In the genomic region with DNA sequence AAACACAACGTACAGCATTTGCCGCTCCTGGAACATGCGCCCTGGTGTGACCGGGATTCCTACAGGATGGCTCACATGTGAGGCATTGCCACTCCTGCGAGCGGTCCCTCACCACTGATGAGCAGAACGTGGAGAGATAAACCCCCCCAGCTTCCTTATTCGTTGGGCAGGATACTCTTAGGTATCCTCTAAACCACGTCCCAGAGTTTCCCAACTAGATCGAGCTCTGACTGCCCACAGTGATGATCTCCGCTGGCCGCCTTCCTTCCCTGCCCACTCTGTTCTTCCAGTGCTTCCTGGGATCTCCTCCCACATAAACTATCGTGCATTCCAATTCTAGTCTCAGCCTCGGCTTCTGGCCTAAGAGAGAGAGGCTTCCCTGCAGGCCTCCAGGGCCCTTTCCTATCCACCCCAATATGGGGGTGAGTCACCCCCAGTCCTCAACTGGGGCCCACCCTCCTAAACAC, we compare ENCODE assay signal across 15 cellular contexts.
DNase-seq lines count a peak whose midpoint lies in the region; ATAC-seq and TF ChIP-seq lines count a peak whose summit lies in the region.
"Had no signal": no experiment of that assay in that cellular context is flagged by ENCODE, and none has a peak within 500 bp of the region (broad histone marks: within the 10 kb centered on the region; RNA-seq: fewer than 3 reads in every experiment).

No MANE protein-coding gene starts in this region.

- no peak overlapping the region for H2AK5ac ChIP-seq in mesendoderm (ENCODE audit: low read length)

- H3K79me2 ChIP-seq in mesendoderm (ENCODE audit: control insufficient read depth, insufficient read depth, low read length): no peaks in the 10 kb centered on the region

- H4K8ac ChIP-seq in mesendoderm (ENCODE audit: low read depth, low read length): no peak overlapping the region

- no peak overlapping the region for H3K23ac ChIP-seq in mesendoderm (ENCODE audit: low read length)

- no peak overlapping the region for H3K4ac ChIP-seq in mesendoderm (ENCODE audit: low read depth, low read length)

- peak in 2 of 4 donors; percentile 4 to 21 for ATAC-seq in heart left ventricle
- ATAC-seq in left ventricle myocardium superior: no peak
- ATAC-seq in GM19328 (IDR thresholded peaks at IDR 0.05; ENCODE audit: unreplicated experiment): no peak
- ATAC-seq: activated T-cell treated with anti-CD3 and anti-CD28 coated beads, Interleukin-2, amount 50 U/mL, for 4 hours; K562 had no signal

- no peak overlapping the region for H4K5ac ChIP-seq in mesendoderm (ENCODE audit: low read length)

- no peak overlapping the region for H3K56ac ChIP-seq in mesendoderm (ENCODE audit: low read length)

- no peaks in the 10 kb centered on the region for H3K27me3 ChIP-seq in heart left ventricle
- no peaks in the 10 kb centered on the region for H3K27me3 ChIP-seq in mesendoderm (ENCODE audit: insufficient read depth, low read length, poor library complexity)
- H3K27me3 ChIP-seq: Peyer's patch had no signal

- H3K9ac ChIP-seq in mesendoderm (ENCODE audit: low read length): no peak overlapping the region

- WGBS in heart left ventricle, 4 donors: 54 to 72% (median 65%) methylated on average over 10 to 14 of the region's 14 CpGs
- WGBS in mesendoderm (ENCODE audit: extremely low coverage, insufficient coverage, low lambda C conversion rate): no CpG with 5 or more reads among the region's 14 CpGs

- no peaks in the 10 kb centered on the region for H3K79me1 ChIP-seq in mesendoderm (ENCODE audit: low read length)

- no peak for TF ChIP-seq CTCF in heart left ventricle (IDR thresholded peaks at IDR 0.05)

- H2BK5ac ChIP-seq in mesendoderm (ENCODE audit: low read length): no peak overlapping the region

- H3K9me3 ChIP-seq in heart left ventricle: no peaks in the 10 kb centered on the region
- H3K9me3 ChIP-seq: Peyer's patch had no signal

- peaks cover 0 to 25% (median 4%) of the 10 kb centered on the region in 9 donors for H3K36me3 ChIP-seq in heart left ventricle
- no peaks in the 10 kb centered on the region for H3K36me3 ChIP-seq in mesendoderm (ENCODE audit: control insufficient read depth, insufficient read depth, low read length)
- H3K36me3 ChIP-seq: Peyer's patch had no signal

- no peak overlapping the region for H3K4me2 ChIP-seq in mesendoderm (ENCODE audit: low read length)

- H3K4me1 ChIP-seq in heart left ventricle (peaks cover 0 to 34% (median 17%) of the 10 kb centered on the region in 12 donors), mesendoderm (ENCODE audit: control insufficient read depth, low read depth, low read length) (no peaks in the 10 kb centered on the region)

- no peak overlapping the region for H2BK120ac ChIP-seq in mesendoderm (ENCODE audit: low read depth, low read length)

- no peak for DNase-seq in heart left ventricle
- DNase-seq in left ventricle myocardium superior: no peak
- peak; percentile 21 for DNase-seq in cerebellar cortex (ENCODE audit: low spot score)
- peak; percentile 75 for DNase-seq in mesendoderm
- DNase-seq in MV-4-11 (lab: John Stamatoyannopoulos, UW): no peak
- no peak for DNase-seq in OCI-M1 (lab: John Stamatoyannopoulos, UW)
- no peak for DNase-seq in activated T-cell treated with anti-CD3 and anti-CD28 coated beads, Interleukin-2, amount 50 U/mL, for 48 hours
- DNase-seq: activated T-cell treated with anti-CD3 and anti-CD28 coated beads, Interleukin-2, amount 50 U/mL, for 4 hours; cortex of kidney; glutamatergic neuron; NCI-H2107; Peyer's patch had no signal

- intact Hi-C loops in heart left ventricle (cut with DNase I): no loop called here
- intact Hi-C loops in left ventricle myocardium superior (cut with micrococcal nuclease): no loop called here

- H3K27ac ChIP-seq in heart left ventricle: peak overlapping the region in 11 of 12 donors; percentile 55 to 86 (median 75)
- H3K27ac ChIP-seq in mesendoderm (ENCODE audit: low read depth, low read length): no peak overlapping the region
- H3K27ac ChIP-seq: Peyer's patch had no signal

- no peak for TF ChIP-seq POLR2A in heart left ventricle (IDR thresholded peaks at IDR 0.05)

- no peak overlapping the region for H3K4me3 ChIP-seq in heart left ventricle
- no peak overlapping the region for H3K4me3 ChIP-seq in mesendoderm (ENCODE audit: low read length)
- H3K4me3 ChIP-seq: K562, Peyer's patch, skin epidermis had no signal

- H3K18ac ChIP-seq in mesendoderm (ENCODE audit: low read length): no peak overlapping the region

- H2BK15ac ChIP-seq in mesendoderm (replicated peaks; ENCODE audit: low read depth): no peak overlapping the region

Comparison
In these comparisons a context has a peak if more than half of its experiments do, and no peak if none do; other contexts are left out.
1. DNase-seq: peak in cerebellar cortex (single experiment) and mesendoderm (single experiment); none in heart left ventricle (0 of 5), left ventricle myocardium superior (single experiment), MV-4-11 (single experiment), OCI-M1 (single experiment) and activated T-cell treated with anti-CD3 and anti-CD28 coated beads, Interleukin-2, amount 50 U/mL, for 48 hours (0 of 2).